ENCODE assay signal across 8 cellular contexts in genomic region chr1:203326830-203327683, GRCh38. TPM values are rescaled to one million over a fixed set of nuclear protein-coding genes. Genes with fewer than 3 reads are reported as not detected.
DNase-seq lines count a peak whose midpoint lies in the region; ATAC-seq and TF ChIP-seq lines count a peak whose summit lies in the region.

No MANE protein-coding gene starts in this region.

- H3K27ac Mint-ChIP-seq in chondrocyte (ENCODE audit: unreplicated experiment) = peak overlapping the region; percentile 76

- DNase-seq in AG10803 (ENCODE audit: low read depth) (peak; percentile 74), NCI-H446 treated with DMSO at 0.1 percent for 48 hours (lab: John Stamatoyannopoulos, UW) (peak; percentile 88), chondrocyte (ENCODE audit: low spot score) (no peak), kidney glomerular epithelial cell (lab: John Stamatoyannopoulos, UW) (peak; percentile 62)
- peak; percentile 90 for DNase-seq in activated CD4-positive, alpha-beta T cell treated with anti-CD3 and anti-CD28 coated beads for 1 hour
- DNase-seq in stimulated activated CD4-positive, alpha-beta T cell treated with anti-CD3 and anti-CD28 coated beads, Interleukin-1b, Interleukin-23, amount 100 ng/mL, for 1 hour (ENCODE audit: low read depth in 2 of 2) = peak; percentile 74 to 87

- H3K27me3 Mint-ChIP-seq in chondrocyte (ENCODE audit: low read depth) = no peaks in the 10 kb centered on the region

- no peak for TF ChIP-seq CTCF in AG10803 (conservative IDR thresholded peaks at IDR 0.05; ENCODE audit: low read length)
- no peak for TF ChIP-seq CTCF in chondrocyte (IDR thresholded peaks at IDR 0.05)

- ATAC-seq in HG03378 (IDR thresholded peaks at IDR 0.05; ENCODE audit: unreplicated experiment) = peak; percentile 55

- H3K36me3 Mint-ChIP-seq in chondrocyte (ENCODE audit: low read depth) = no peaks in the 10 kb centered on the region

- H3K9me3 Mint-ChIP-seq in chondrocyte (ENCODE audit: low read depth) = no peaks in the 10 kb centered on the region

- peak overlapping the region; percentile 58 for H3K4me3 ChIP-seq in AG10803 (ENCODE audit: low read length)

- H3K4me3 Mint-ChIP-seq in chondrocyte (ENCODE audit: unreplicated experiment) = peak overlapping the region; percentile 67

- TF ChIP-seq POLR2A in GM19099 (IDR thresholded peaks at IDR 0.05; ENCODE audit: extremely low read depth, insufficient read length, low read depth) = peak; percentile 68

- peaks cover 50% of the 10 kb centered on the region for H3K4me1 Mint-ChIP-seq in chondrocyte (ENCODE audit: low read depth)

RNA-seq across cellular contexts. Expression of gene BTG2, which starts 21.7 kb away (rescaled TPM):
- 33.2 to 41.3 TPM (median 39.9 TPM) in 3 replicates for total RNA-seq in chondrocyte

RNA-seq across cellular contexts. Expression of gene FMOD, which starts 23.9 kb away (rescaled TPM):
- 0.47 to 0.92 TPM (median 0.85 TPM) in 3 replicates for total RNA-seq in chondrocyte
